ENCODE assay signal across 16 cellular contexts in genomic region chr7:27435461-27435860, GRCh38.
DNase-seq lines count a peak whose midpoint lies in the region; FAIRE-seq and TF ChIP-seq lines count a peak whose summit lies in the region.
"Had no signal": no experiment of that assay in that cellular context is flagged by ENCODE, and none has a peak within 500 bp of the region (broad histone marks: within the 10 kb centered on the region; RNA-seq: fewer than 3 reads in every experiment).

No MANE protein-coding gene starts in this region.

- no peak for FAIRE-seq in HTR-8/SVneo (lab: Jason Lieb, UNC)

- WGBS in esophagus muscularis mucosa, result 47% methylated on average over 3 of the region's 3 CpGs

- no peaks in the 10 kb centered on the region for H3K4me1 ChIP-seq in esophagus muscularis mucosa
- H3K4me1 ChIP-seq in A673 (ENCODE audit: insufficient read depth, low read length, poor library complexity, severe bottlenecking), result no peaks in the 10 kb centered on the region
- H3K4me1 ChIP-seq: psoas muscle had no signal

- H3K27me3 ChIP-seq in esophagus muscularis mucosa, result no peaks in the 10 kb centered on the region
- peaks cover 8% of the 10 kb centered on the region for H3K27me3 ChIP-seq in A673 (replicated peaks; ENCODE audit: insufficient read depth, low read depth, low read length, poor library complexity)

- H3K36me3 ChIP-seq in esophagus muscularis mucosa (no peaks in the 10 kb centered on the region), A673 (ENCODE audit: insufficient read depth, low read length, poor library complexity, severe bottlenecking) (no peaks in the 10 kb centered on the region)

- TF ChIP-seq EP300 in esophagus muscularis mucosa (IDR thresholded peaks at IDR 0.05), result no peak

- CTCF ChIA-PET in A673 (lab: Charles Lee), result no interaction called here

- no peak for TF ChIP-seq CTCF in esophagus muscularis mucosa (IDR thresholded peaks at IDR 0.05)
- no peak for TF ChIP-seq CTCF in A673 (conservative IDR thresholded peaks at IDR 0.05; ENCODE audit: low read depth, low read length)

- POLR2A ChIA-PET in A673 (lab: Charles Lee; ENCODE audit: low non-redundant PET), result no interaction called here

- DNase-seq in EH (ENCODE audit: low read depth) (peak; percentile 36), HTR-8/SVneo (ENCODE audit: insufficient read length, low spot score) (peak; percentile 34), esophagus muscularis mucosa (ENCODE audit: extremely low spot score) (peak; percentile 60), renal cortical epithelial cell (ENCODE audit: low read depth) (peak; percentile 32), iPS-NIHi11 (ENCODE audit: low spot score) (no peak), retina (no peak), A673 (ENCODE audit: low spot score) (no peak)
- DNase-seq: activated B cell treated with CpG ODN at 0.5 μM for 24 hours; C1 segment of cervical spinal cord; DMS79; naive thymus-derived CD8-positive, alpha-beta T cell; NK-92 treated with Interleukin-12 subunit alpha and Interleukin-12 subunit beta, amount 100 ng/mL, for 24 hours; psoas muscle; stimulated activated CD4-positive, alpha-beta T cell treated with anti-CD3 and anti-CD28 coated beads, Interleukin-2, amount 100 ng/mL, for 24 hours; substantia nigra had no signal

- H3K27ac ChIP-seq in esophagus muscularis mucosa (replicated peaks in 1 of 4) (no peak overlapping the region), A673 (ENCODE audit: low read depth, low read length, poor library complexity, severe bottlenecking) (no peak overlapping the region)
- H3K27ac ChIP-seq: psoas muscle had no signal

- H3K9me3 ChIP-seq in esophagus muscularis mucosa (no peaks in the 10 kb centered on the region), A673 (ENCODE audit: low read depth, low read length, poor library complexity, severe bottlenecking) (no peaks in the 10 kb centered on the region)
- H3K9me3 ChIP-seq: psoas muscle had no signal

- TF ChIP-seq POLR2A in esophagus muscularis mucosa (IDR thresholded peaks at IDR 0.05; ENCODE audit: low read depth), result no peak

- H3K4me3 ChIP-seq in esophagus muscularis mucosa (no peak overlapping the region), A673 (ENCODE audit: low read depth, low read length, poor library complexity, severe bottlenecking) (no peak overlapping the region)
- H3K4me3 ChIP-seq: lung, psoas muscle had no signal

- no TSS peak for BruUV-seq in A673 (replicated peaks; lab: Mats Ljungman, UMichigan)

- intact Hi-C loops in esophagus muscularis mucosa (cut with DNase I) (no loop called here), A673 (cut with micrococcal nuclease; ENCODE audit: unreplicated experiment) (no loop called here)

Comparison
In these comparisons a context has a peak if more than half of its experiments do, and no peak if none do; other contexts are left out.
1. DNase-seq: peak in EH (single experiment), HTR-8/SVneo (single experiment), esophagus muscularis mucosa (single experiment) and renal cortical epithelial cell (single experiment); none in iPS-NIHi11 (single experiment), retina (single experiment) and A673 (single experiment).